Comparison of ENCODE assay signal across 19 cellular contexts in the genomic region with DNA sequence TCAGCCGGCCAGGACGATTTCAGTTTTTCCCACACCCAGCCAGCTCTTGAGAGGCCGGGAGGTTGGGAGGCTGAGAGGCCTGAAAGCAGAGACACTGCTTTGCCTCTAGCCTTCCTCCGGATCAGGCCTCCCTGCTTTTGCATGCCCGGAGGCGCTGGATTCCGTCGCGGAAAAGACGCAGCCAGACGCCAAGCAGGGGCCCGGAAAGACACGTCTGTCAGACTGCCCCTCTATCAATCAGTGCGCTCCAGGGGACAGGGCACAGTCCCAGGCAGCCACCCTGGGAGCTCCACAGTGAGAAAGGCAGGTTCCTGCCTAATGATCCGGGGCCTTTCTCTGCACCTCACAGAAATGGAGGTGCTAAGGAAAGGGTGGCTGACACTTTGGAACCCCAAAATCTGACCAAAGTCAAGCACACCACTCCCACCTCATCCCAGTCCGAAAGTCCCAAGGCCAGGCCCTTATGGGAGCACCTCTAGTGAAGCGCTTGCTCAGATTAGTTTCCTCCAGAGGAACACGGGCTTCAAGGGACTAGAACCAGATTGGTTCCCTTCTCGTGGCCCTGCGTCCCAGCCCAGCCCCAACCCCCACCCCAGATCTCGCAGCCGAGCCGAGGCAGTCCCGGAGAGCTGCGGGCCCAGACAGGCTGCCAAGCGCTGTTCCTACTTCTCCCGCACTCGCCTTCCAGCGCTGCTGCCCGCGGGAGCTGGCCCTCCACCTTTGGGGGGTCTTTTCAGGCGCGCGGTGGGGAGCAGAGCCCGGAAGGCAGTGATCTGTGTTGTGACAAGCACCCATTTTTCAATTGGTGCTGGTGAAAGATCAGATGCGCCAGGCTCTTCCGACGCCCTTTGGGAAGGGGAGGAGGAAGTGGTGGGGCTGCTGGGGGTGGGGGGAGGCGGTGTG. TPM values are rescaled to one million over a fixed set of nuclear protein-coding genes. Genes with fewer than 3 reads are reported as not detected.
DNase-seq lines count a peak whose midpoint lies in the region; ATAC-seq and TF ChIP-seq lines count a peak whose summit lies in the region.
"Had no signal": no experiment of that assay in that cellular context is flagged by ENCODE, and none has a peak within 500 bp of the region (broad histone marks: within the 10 kb centered on the region; RNA-seq: fewer than 3 reads in every experiment).

No MANE protein-coding gene starts in this region.

- peak; percentile 32 for DNase-seq in NCI-H748 (lab: John Stamatoyannopoulos, UW; ENCODE audit: unreplicated experiment)
- DNase-seq in NCI-H748 treated with DMSO at 0.1 percent for 48 hours (lab: John Stamatoyannopoulos, UW): no peak
- DNase-seq in AG09319 (ENCODE audit: extremely low read depth, low read depth): no peak
- DNase-seq in iPS-NIHi7 (ENCODE audit: extremely low spot score): peak; percentile 28
- DNase-seq in DMS153 (lab: John Stamatoyannopoulos, UW): no peak
- no peak for DNase-seq in natural killer cell treated with Interleukin-12 subunit alpha and Interleukin-12 subunit beta and Interleukin-15 and Interleukin-18, amount 100 ng/mL, for 72 hours (ENCODE audit: low spot score)
- DNase-seq: activated naive CD4-positive, alpha-beta T cell treated with anti-CD3 and anti-CD28 coated beads, Interleukin-2, amount 50 U/mL, for 16 hours; effector memory CD4-positive, alpha-beta T cell; foreskin fibroblast; NCI-H187 treated with DMSO at 0.1 percent for 48 hours; NCI-H526; sigmoid colon; stimulated activated CD4-positive, alpha-beta T cell treated with anti-CD3 and anti-CD28 coated beads, Interleukin-2, amount 100 ng/mL, for 48 hours; thyroid gland had no signal

- H3K27ac ChIP-seq in VCaP: peak overlapping the region; percentile 94
- H3K27ac ChIP-seq: A549, breast epithelium had no signal

- ATAC-seq in HG03521 (IDR thresholded peaks at IDR 0.05; ENCODE audit: unreplicated experiment): no peak
- ATAC-seq in natural killer cell treated with Interleukin-12 subunit alpha and Interleukin-12 subunit beta and Interleukin-15 and Interleukin-18, amount 100 ng/mL, for 72 hours: no peak
- ATAC-seq: A549 had no signal

- H3K27ac Mint-ChIP-seq in natural killer cell treated with Interleukin-12 subunit alpha and Interleukin-12 subunit beta and Interleukin-15 and Interleukin-18, amount 100 ng/mL, for 72 hours: no peak overlapping the region

- peaks cover 6% of the 10 kb centered on the region for H3K36me3 Mint-ChIP-seq in natural killer cell treated with Interleukin-12 subunit alpha and Interleukin-12 subunit beta and Interleukin-15 and Interleukin-18, amount 100 ng/mL, for 72 hours

- peaks cover 42 to 51% of the 10 kb centered on the region in 2 donors for H3K4me1 Mint-ChIP-seq in natural killer cell treated with Interleukin-12 subunit alpha and Interleukin-12 subunit beta and Interleukin-15 and Interleukin-18, amount 100 ng/mL, for 72 hours (ENCODE audit: low read depth in 2 of 2)

- no peak overlapping the region for H3K4me3 Mint-ChIP-seq in natural killer cell treated with Interleukin-12 subunit alpha and Interleukin-12 subunit beta and Interleukin-15 and Interleukin-18, amount 100 ng/mL, for 72 hours
- H3K4me3 Mint-ChIP-seq: T-helper 1 cell treated with Interleukin-12 subunit alpha and Interleukin-12 subunit beta and Interleukin-4 antibody, amounts not matched to agents 30 μg/mL and 1 μg/mL, for 36 hours had no signal

- TF ChIP-seq CTCF in AG09319 (IDR thresholded peaks at IDR 0.05; ENCODE audit: low read depth, low read length): peak; percentile 1; the same call in 1 of the 2 replicates
- no peak for TF ChIP-seq CTCF in VCaP (conservative IDR thresholded peaks at IDR 0.05)

- H3K27me3 Mint-ChIP-seq in natural killer cell treated with Interleukin-12 subunit alpha and Interleukin-12 subunit beta and Interleukin-15 and Interleukin-18, amount 100 ng/mL, for 72 hours: peaks cover 68 to 81% of the 10 kb centered on the region in 2 donors

- H3K9me3 Mint-ChIP-seq in natural killer cell treated with Interleukin-12 subunit alpha and Interleukin-12 subunit beta and Interleukin-15 and Interleukin-18, amount 100 ng/mL, for 72 hours: no peaks in the 10 kb centered on the region
- H3K9me3 Mint-ChIP-seq: T-helper 1 cell treated with Interleukin-12 subunit alpha and Interleukin-12 subunit beta and Interleukin-4 antibody, amounts not matched to agents 30 μg/mL and 1 μg/mL, for 36 hours had no signal

RNA-seq across cellular contexts. Expression of gene DLX1, which starts 5.0 kb away (rescaled TPM):
- not detected for total RNA-seq in natural killer cell treated with Interleukin-12 subunit alpha and Interleukin-12 subunit beta and Interleukin-15 and Interleukin-18, amount 100 ng/mL, for 72 hours

RNA-seq across cellular contexts. Expression of gene DLX2, which starts 12.4 kb away (rescaled TPM):
- under 1 TPM in 1 of 2 donors, not detected in 1; 0.25 TPM for total RNA-seq in natural killer cell treated with Interleukin-12 subunit alpha and Interleukin-12 subunit beta and Interleukin-15 and Interleukin-18, amount 100 ng/mL, for 72 hours

Comparison
In these comparisons a context has a peak if more than half of its experiments do, and no peak if none do; other contexts are left out.
1. DNase-seq: peak in NCI-H748 (single experiment) and iPS-NIHi7 (single experiment); none in NCI-H748 treated with DMSO at 0.1 percent for 48 hours (single experiment), AG09319 (single experiment), DMS153 (single experiment) and natural killer cell treated with Interleukin-12 subunit alpha and Interleukin-12 subunit beta and Interleukin-15 and Interleukin-18, amount 100 ng/mL, for 72 hours (single experiment).